15 cellular contexts compared by ENCODE assay signal in genomic region chr1:18738617-18739016, GRCh38.
DNase-seq lines count a peak whose midpoint lies in the region; ATAC-seq and TF ChIP-seq lines count a peak whose summit lies in the region.
"Had no signal": no experiment of that assay in that cellular context is flagged by ENCODE, and none has a peak within 500 bp of the region (broad histone marks: within the 10 kb centered on the region; RNA-seq: fewer than 3 reads in every experiment).

No MANE protein-coding gene starts in this region.

- no peak overlapping the region for H3K4me3 Mint-ChIP-seq in brain
- no peak overlapping the region for H3K4me3 Mint-ChIP-seq in neural crest cell
- H3K4me3 Mint-ChIP-seq in naive thymus-derived CD8-positive, alpha-beta T cell: no peak overlapping the region
- H3K4me3 Mint-ChIP-seq: CD4-positive, alpha-beta T cell had no signal

- H3K36me3 ChIP-seq in RWPE2 (ENCODE audit: low read depth) (no peaks in the 10 kb centered on the region), aorta (ENCODE audit: control insufficient read depth in 1 of 2, insufficient read depth in 2 of 2, low read length in 1 of 2) (no peaks in the 10 kb centered on the region)
- H3K36me3 ChIP-seq: BE2C, HAP-1 had no signal

- H3K4me1 Mint-ChIP-seq in brain: peaks cover 31% of the 10 kb centered on the region
- peaks cover 40% of the 10 kb centered on the region for H3K4me1 Mint-ChIP-seq in neural crest cell
- no peaks in the 10 kb centered on the region for H3K4me1 Mint-ChIP-seq in naive thymus-derived CD8-positive, alpha-beta T cell

- peaks cover 9% of the 10 kb centered on the region for H3K27me3 Mint-ChIP-seq in brain
- H3K27me3 Mint-ChIP-seq in neural crest cell (ENCODE audit: low read depth): peaks cover 14% of the 10 kb centered on the region
- H3K27me3 Mint-ChIP-seq in naive thymus-derived CD8-positive, alpha-beta T cell: peaks cover 18 to 60% (median 33%) of the 10 kb centered on the region in 5 donors

- TF ChIP-seq CTCF in RWPE2 (IDR thresholded peaks at IDR 0.05; ENCODE audit: poor library complexity, severe bottlenecking) (no peak), brain (conservative IDR thresholded peaks at IDR 0.05) (no peak), neural crest cell (conservative IDR thresholded peaks at IDR 0.05) (no peak)

- H3K27me3 ChIP-seq in RWPE2 (ENCODE audit: insufficient read depth, poor library complexity, severe bottlenecking) (peaks cover 9% of the 10 kb centered on the region), aorta (ENCODE audit: control insufficient read depth in 1 of 2, insufficient read depth in 2 of 2, low read length in 1 of 2) (no peaks in the 10 kb centered on the region)
- H3K27me3 ChIP-seq: BE2C had no signal

- ATAC-seq in RWPE2 (ENCODE audit: low read depth): no peak
- ATAC-seq in aorta (ENCODE audit: low FRiP score): no peak
- no peak for ATAC-seq in naive thymus-derived CD8-positive, alpha-beta T cell

- H3K27ac Mint-ChIP-seq in brain: peak overlapping the region in 3 of 5 experiments; percentile 20 to 94 (median 25)
- H3K27ac Mint-ChIP-seq in neural crest cell (ENCODE audit: unreplicated experiment): peak overlapping the region; percentile 43
- no peak overlapping the region for H3K27ac Mint-ChIP-seq in naive thymus-derived CD8-positive, alpha-beta T cell
- H3K27ac Mint-ChIP-seq: CD4-positive, alpha-beta T cell had no signal

- peak; percentile 22 for DNase-seq in RWPE2 (ENCODE audit: low spot score)
- no peak for DNase-seq in neural crest cell (ENCODE audit: low read depth, low spot score)
- peak; percentile 3 to 38 for DNase-seq in aorta
- DNase-seq in hepatic stellate cell (ENCODE audit: low spot score): no peak
- no peak for DNase-seq in cerebellum (ENCODE audit: low spot score)
- DNase-seq in naive thymus-derived CD8-positive, alpha-beta T cell: no peak
- DNase-seq: ACHN, BE2C, C1 segment of cervical spinal cord, Caco-2, IMR-90 had no signal

- no peaks in the 10 kb centered on the region for H3K4me1 ChIP-seq in RWPE2 (ENCODE audit: insufficient read depth, poor library complexity, severe bottlenecking)
- H3K4me1 ChIP-seq in aorta (ENCODE audit: control insufficient read depth in 1 of 2, insufficient read depth in 2 of 2, low read length in 2 of 2): no peaks in the 10 kb centered on the region
- H3K4me1 ChIP-seq: BE2C, Caco-2, HAP-1 had no signal

- intact Hi-C loops in aorta (cut with DNase I): no loop called here

- H3K9me3 Mint-ChIP-seq in brain (no peaks in the 10 kb centered on the region), neural crest cell (no peaks in the 10 kb centered on the region)
- peaks cover 0 to 4% (median 0%) of the 10 kb centered on the region in 9 donors for H3K9me3 Mint-ChIP-seq in naive thymus-derived CD8-positive, alpha-beta T cell
- H3K9me3 Mint-ChIP-seq: CD4-positive, alpha-beta T cell had no signal

- WGBS in aorta, 2 donors: 86 to 92% methylated on average over 3 of the region's 3 CpGs

- POLR2A ChIA-PET in naive thymus-derived CD8-positive, alpha-beta T cell (lab: Charles Lee): no interaction called here

- H3K36me3 Mint-ChIP-seq in brain (peaks cover 9% of the 10 kb centered on the region), neural crest cell (ENCODE audit: low read depth) (no peaks in the 10 kb centered on the region)
- H3K36me3 Mint-ChIP-seq in naive thymus-derived CD8-positive, alpha-beta T cell: peaks cover 0 to 6% (median 0%) of the 10 kb centered on the region in 3 donors

- H3K9me3 ChIP-seq in RWPE2 (ENCODE audit: severe bottlenecking) (no peaks in the 10 kb centered on the region), aorta (ENCODE audit: control insufficient read depth, low read length) (no peaks in the 10 kb centered on the region)
- H3K9me3 ChIP-seq: BE2C, Caco-2, HAP-1 had no signal

- H3K4me3 ChIP-seq in RWPE2 (ENCODE audit: severe bottlenecking) (no peak overlapping the region), aorta (ENCODE audit: low read length in 2 of 2) (no peak overlapping the region)
- H3K4me3 ChIP-seq: HAP-1 had no signal

- H3K27ac ChIP-seq in RWPE2 (ENCODE audit: poor library complexity, severe bottlenecking): no peak overlapping the region
- H3K27ac ChIP-seq in aorta (ENCODE audit: low read depth in 1 of 2, low read length in 2 of 2): no peak overlapping the region
- H3K27ac ChIP-seq: HL-60 had no signal

Comparison
In these comparisons a context has a peak if more than half of its experiments do, and no peak if none do; other contexts are left out.
1. DNase-seq: peak in RWPE2 (single experiment) and aorta (2 of 2); none in neural crest cell (single experiment), hepatic stellate cell (single experiment), cerebellum (single experiment) and naive thymus-derived CD8-positive, alpha-beta T cell (0 of 10).
2. H3K27ac Mint-ChIP-seq: peak in brain (3 of 5) and neural crest cell (single experiment); none in naive thymus-derived CD8-positive, alpha-beta T cell (0 of 10).